Comparison of ENCODE assay signal across 20 cellular contexts in the genomic region with DNA sequence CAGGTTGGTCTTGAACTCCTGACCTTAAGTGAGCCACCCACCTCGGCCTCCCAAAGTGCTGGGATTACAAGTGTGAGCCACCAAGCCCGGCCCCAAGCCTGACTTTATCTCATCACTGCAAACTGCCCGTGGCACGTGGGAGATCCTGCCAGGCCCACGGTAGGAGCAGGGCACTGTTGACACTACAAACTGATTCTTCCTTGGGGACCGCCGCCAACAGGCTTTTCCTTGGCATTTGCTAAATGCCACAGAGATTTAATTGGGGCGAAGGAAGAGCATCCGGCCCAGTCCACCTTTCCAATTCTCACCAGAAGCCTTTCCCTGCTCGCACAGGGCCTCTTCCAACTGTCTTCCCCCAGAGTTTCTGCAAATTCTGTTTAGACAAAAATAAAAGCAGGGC. TPM values are rescaled to one million over a fixed set of nuclear protein-coding genes. Genes with fewer than 3 reads are reported as not detected.
"Had no signal": no experiment of that assay in that cellular context is flagged by ENCODE, and none has a peak within 500 bp of the region (broad histone marks: within the 10 kb centered on the region; RNA-seq: fewer than 3 reads in every experiment).

No MANE protein-coding gene starts in this region.

- DNase-seq: activated CD4-positive, alpha-beta T cell treated with anti-CD3 and anti-CD28 coated beads for 4 hours; activated CD8-positive, alpha-beta T cell treated with anti-CD3 and anti-CD28 coated beads for 36 hours; activated effector memory CD4-positive, alpha-beta T cell treated with Interleukin-2 at 50 U/mL for 16 hours; activated T-cell treated with anti-CD3 and anti-CD28 coated beads, Interleukin-2, amount 50 U/mL, for 4 hours; amniotic stem cell; central memory CD4-positive, alpha-beta T cell; effector memory CD8-positive, alpha-beta T cell; foreskin keratinocyte; immature natural killer cell; midbrain; ovary; upper lobe of left lung had no signal

- H3K36me3 ChIP-seq: ovary, upper lobe of left lung had no signal

- H3K4me3 ChIP-seq: lung, ovary, SK-N-MC, upper lobe of left lung had no signal

- H3K4me1 Mint-ChIP-seq: activated naive CD4-positive, alpha-beta T cell treated with anti-CD3 and anti-CD28 coated beads, Interleukin-2, amount 50 U/mL, for 24 hours had no signal

- H3K4me3 Mint-ChIP-seq: activated CD8-positive, alpha-beta T cell treated with anti-CD3 and anti-CD28 coated beads for 36 hours; activated naive CD4-positive, alpha-beta T cell treated with anti-CD3 and anti-CD28 coated beads, Interleukin-2, amount 50 U/mL, for 24 hours; activated T-cell treated with anti-CD3 and anti-CD28 coated beads, Interleukin-2, amount 50 U/mL, for 4 hours; dendritic cell treated with granulocyte-macrophage colony-stimulating factor and Interleukin-4, amounts not matched to agents 40 ng/mL and 50 ng/mL, for 4 days; effector memory CD8-positive, alpha-beta T cell; immature natural killer cell; neural crest cell; stimulated activated effector memory CD8-positive, alpha-beta T cell treated with anti-CD3 and anti-CD28 coated beads, Interleukin-12 subunit alpha, Interleukin-12 subunit beta, amount 100 ng/mL, for 72 hours; WTC11 had no signal

- H3K27me3 Mint-ChIP-seq: activated CD8-positive, alpha-beta T cell treated with anti-CD3 and anti-CD28 coated beads for 36 hours; dendritic cell treated with granulocyte-macrophage colony-stimulating factor and Interleukin-4, amounts not matched to agents 40 ng/mL and 50 ng/mL, for 4 days had no signal

- H3K27me3 ChIP-seq: foreskin keratinocyte, ovary, upper lobe of left lung had no signal

- H3K9me3 Mint-ChIP-seq: activated CD8-positive, alpha-beta T cell treated with anti-CD3 and anti-CD28 coated beads for 36 hours; activated naive CD4-positive, alpha-beta T cell treated with anti-CD3 and anti-CD28 coated beads, Interleukin-2, amount 50 U/mL, for 24 hours; activated T-cell treated with anti-CD3 and anti-CD28 coated beads, Interleukin-2, amount 50 U/mL, for 4 hours; dendritic cell treated with granulocyte-macrophage colony-stimulating factor and Interleukin-4, amounts not matched to agents 40 ng/mL and 50 ng/mL, for 4 days; effector memory CD8-positive, alpha-beta T cell; immature natural killer cell; neural crest cell; stimulated activated effector memory CD8-positive, alpha-beta T cell treated with anti-CD3 and anti-CD28 coated beads, Interleukin-12 subunit alpha, Interleukin-12 subunit beta, amount 100 ng/mL, for 72 hours had no signal

- H3K27ac Mint-ChIP-seq: activated CD8-positive, alpha-beta T cell treated with anti-CD3 and anti-CD28 coated beads for 36 hours; activated naive CD4-positive, alpha-beta T cell treated with anti-CD3 and anti-CD28 coated beads, Interleukin-2, amount 50 U/mL, for 24 hours; dendritic cell treated with granulocyte-macrophage colony-stimulating factor and Interleukin-4, amounts not matched to agents 40 ng/mL and 50 ng/mL, for 4 days; effector memory CD8-positive, alpha-beta T cell; immature natural killer cell had no signal

- H3K27ac ChIP-seq: foreskin keratinocyte, ovary, SK-N-MC, upper lobe of left lung had no signal

- H3K36me3 Mint-ChIP-seq: activated naive CD4-positive, alpha-beta T cell treated with anti-CD3 and anti-CD28 coated beads, Interleukin-2, amount 50 U/mL, for 24 hours; immature natural killer cell; stimulated activated effector memory CD8-positive, alpha-beta T cell treated with anti-CD3 and anti-CD28 coated beads, Interleukin-12 subunit alpha, Interleukin-12 subunit beta, amount 100 ng/mL, for 72 hours had no signal

- H3K9me3 ChIP-seq: ovary, upper lobe of left lung had no signal

RNA-seq across cellular contexts. Expression of gene SALL4, which starts 45.1 kb away (rescaled TPM):
- total RNA-seq: myocyte had no signal
